ENCODE assay signal across 1 cellular context in genomic region chr14:103006991-103007520, GRCh38.
TF ChIP-seq lines count a peak whose summit lies in the region.

No MANE protein-coding gene starts in this region.

TF ChIP-seq in WTC11, 78 proteins besides CTCF, POLR2A, EP300 and RAD21:
- TF ChIP-seq HMGXB4 (CRISPR knock-in tag; IDR thresholded peaks at IDR 0.05) (no peak), ZNF671 (CRISPR knock-in tag; IDR thresholded peaks at IDR 0.05) (no peak), CBFB (CRISPR knock-in tag; IDR thresholded peaks at IDR 0.05; ENCODE audit: low read depth) (no peak), ZNF121 (CRISPR knock-in tag; IDR thresholded peaks at IDR 0.05) (no peak), GTF2I (CRISPR knock-in tag; conservative IDR thresholded peaks at IDR 0.05) (no peak), GRHL2 (CRISPR knock-in tag; IDR thresholded peaks at IDR 0.05; ENCODE audit: insufficient replicate concordance, severe bottlenecking) (no peak), FOXJ3 (CRISPR knock-in tag; IDR thresholded peaks at IDR 0.05; ENCODE audit: borderline replicate concordance) (no peak), ZNF423 (CRISPR knock-in tag; IDR thresholded peaks at IDR 0.05) (no peak), TEAD4 (CRISPR knock-in tag; IDR thresholded peaks at IDR 0.05) (no peak)
